ENCODE assay signal across 8 cellular contexts in genomic region chr3:127671523-127672428, GRCh38. TPM values are rescaled to one million over a fixed set of nuclear protein-coding genes. Genes with fewer than 3 reads are reported as not detected.
DNase-seq lines count a peak whose midpoint lies in the region; ATAC-seq and TF ChIP-seq lines count a peak whose summit lies in the region.

No MANE protein-coding gene starts in this region.

- H3K27me3 Mint-ChIP-seq in stimulated activated naive B cell treated with anti-CD40 and anti-IgM and Interleukin-4, amounts not matched to agents 10 μg/mL and 1 μg/mL and 100 μg/mL, for 72 hours = no peaks in the 10 kb centered on the region

- peaks cover 26 to 46% of the 10 kb centered on the region in 2 donors for H3K4me1 Mint-ChIP-seq in stimulated activated naive B cell treated with anti-CD40 and anti-IgM and Interleukin-4, amounts not matched to agents 10 μg/mL and 1 μg/mL and 100 μg/mL, for 72 hours

- H3K9me3 ChIP-seq in SJSA1 (replicated peaks) = no peaks in the 10 kb centered on the region

- no peaks in the 10 kb centered on the region for H3K27me3 ChIP-seq in SJSA1 (replicated peaks)

- H3K36me3 ChIP-seq in SJSA1 = peaks cover 10% of the 10 kb centered on the region

- ATAC-seq in HG02885 (IDR thresholded peaks at IDR 0.05; ENCODE audit: poor library complexity, unreplicated experiment) = peak; percentile 20
- ATAC-seq in left lobe of liver = peak; percentile 3
- ATAC-seq in stimulated activated naive B cell treated with anti-CD40 and anti-IgM and Interleukin-4, amounts not matched to agents 10 μg/mL and 1 μg/mL and 100 μg/mL, for 72 hours (replicated peaks) = peak; percentile 27 to 29

- peak overlapping the region; percentile 83 for H3K4me3 ChIP-seq in SJSA1
- peak overlapping the region; percentile 46 to 62 for H3K4me3 ChIP-seq in cardiac fibroblast (replicated peaks in 1 of 2; ENCODE audit: low read depth in 2 of 2, low read length in 2 of 2)

- no peak for TF ChIP-seq CTCF in cardiac fibroblast (IDR thresholded peaks at IDR 0.05; ENCODE audit: low read depth, low read length)

- peak overlapping the region; percentile 98 for H3K27ac ChIP-seq in SJSA1

- H3K36me3 Mint-ChIP-seq in stimulated activated naive B cell treated with anti-CD40 and anti-IgM and Interleukin-4, amounts not matched to agents 10 μg/mL and 1 μg/mL and 100 μg/mL, for 72 hours = peaks cover 2 to 4% of the 10 kb centered on the region in 2 donors

- H3K9me3 Mint-ChIP-seq in stimulated activated naive B cell treated with anti-CD40 and anti-IgM and Interleukin-4, amounts not matched to agents 10 μg/mL and 1 μg/mL and 100 μg/mL, for 72 hours = no peaks in the 10 kb centered on the region

- H3K4me1 ChIP-seq in SJSA1 (replicated peaks) = peaks cover 21% of the 10 kb centered on the region

- peak; percentile 59 for DNase-seq in DMS 273 (lab: John Stamatoyannopoulos, UW; ENCODE audit: unreplicated experiment)
- no peak for DNase-seq in DMS 273 treated with DMSO at 0.1 percent for 48 hours (lab: John Stamatoyannopoulos, UW)
- DNase-seq in SJSA1 (ENCODE audit: low read depth in 1 of 2, low spot score in 2 of 2) = peak in 1 of 2 experiments; percentile 37
- DNase-seq in cardiac fibroblast (ENCODE audit: low read depth in 2 of 2) = no peak
- peak; percentile 47 for DNase-seq in left lobe of liver (ENCODE audit: low spot score)
- DNase-seq in stimulated activated naive B cell treated with anti-CD40 and anti-IgM and Interleukin-4, amounts not matched to agents 10 μg/mL and 1 μg/mL and 100 μg/mL, for 72 hours = peak; percentile 27
- no peak for DNase-seq in NCI-H526 treated with DMSO at 0.1 percent for 48 hours (lab: John Stamatoyannopoulos, UW)

- H3K4me3 Mint-ChIP-seq in stimulated activated naive B cell treated with anti-CD40 and anti-IgM and Interleukin-4, amounts not matched to agents 10 μg/mL and 1 μg/mL and 100 μg/mL, for 72 hours = peak overlapping the region; percentile 96

- peak overlapping the region; percentile 99 for H3K27ac Mint-ChIP-seq in stimulated activated naive B cell treated with anti-CD40 and anti-IgM and Interleukin-4, amounts not matched to agents 10 μg/mL and 1 μg/mL and 100 μg/mL, for 72 hours

RNA-seq across cellular contexts. Expression of gene ABTB1, which starts 1.0 kb away (rescaled TPM):
- 1.3 and 1.4 TPM in 2 replicates for total RNA-seq in SJSA1 (2014; rRNA removed; shearing (Covaris generic))
- 16.3 TPM for total RNA-seq in left lobe of liver

RNA-seq across cellular contexts. Expression of gene PODXL2, which starts 42.8 kb away (rescaled TPM):
- total RNA-seq in SJSA1 (2014; rRNA removed; shearing (Covaris generic)) = 0.94 and 2.6 TPM in 2 replicates
- 1.5 TPM for total RNA-seq in left lobe of liver

Comparison
In these comparisons a context has a peak if more than half of its experiments do, and no peak if none do; other contexts are left out.
1. DNase-seq: peak in DMS 273 (single experiment), left lobe of liver (single experiment) and stimulated activated naive B cell treated with anti-CD40 and anti-IgM and Interleukin-4, amounts not matched to agents 10 μg/mL and 1 μg/mL and 100 μg/mL, for 72 hours (single experiment); none in DMS 273 treated with DMSO at 0.1 percent for 48 hours (single experiment), cardiac fibroblast (0 of 2) and NCI-H526 treated with DMSO at 0.1 percent for 48 hours (single experiment).
2. Peak in every context shown above with its lines, with median percentiles within 50 percentile points of each other: ATAC-seq.